Comparison of ENCODE assay signal across 10 cellular contexts in genomic region chr10:69464801-69465401, GRCh38. TPM values are rescaled to one million over a fixed set of nuclear protein-coding genes. Genes with fewer than 3 reads are reported as not detected.
DNase-seq lines count a peak whose midpoint lies in the region; ATAC-seq, FAIRE-seq and TF ChIP-seq lines count a peak whose summit lies in the region.
"Had no signal": no experiment of that assay in that cellular context is flagged by ENCODE, and none has a peak within 500 bp of the region (broad histone marks: within the 10 kb centered on the region; RNA-seq: fewer than 3 reads in every experiment).

No MANE protein-coding gene starts in this region.

- ATAC-seq in GM21619 (IDR thresholded peaks at IDR 0.05; ENCODE audit: unreplicated experiment) (peak; percentile 58), left lobe of liver (peak; percentile 66), WTC11 (no peak; the same call in 1 of the 2 replicates)
- ATAC-seq in stimulated activated naive CD8-positive, alpha-beta T cell treated with anti-CD3 and anti-CD28 coated beads, Interleukin-15, amount 100 ng/mL, for 72 hours: peak; percentile 67

- peak overlapping the region in 1 of 2 donors; percentile 13 for H3K27ac Mint-ChIP-seq in stimulated activated naive CD8-positive, alpha-beta T cell treated with anti-CD3 and anti-CD28 coated beads, Interleukin-15, amount 100 ng/mL, for 72 hours
- H3K27ac Mint-ChIP-seq in WTC11: no peak overlapping the region

- peak overlapping the region in 3 of 5 donors; percentile 43 to 69 (median 62) for H3K27ac ChIP-seq in adrenal gland

- no peak for TF ChIP-seq CTCF in adrenal gland (IDR thresholded peaks at IDR 0.05)
- no peak for TF ChIP-seq CTCF in WTC11 (IDR thresholded peaks at IDR 0.05)

- FAIRE-seq in urothelium cell line (lab: Jason Lieb, UNC): no peak

- no peaks in the 10 kb centered on the region for H3K27me3 Mint-ChIP-seq in stimulated activated naive CD8-positive, alpha-beta T cell treated with anti-CD3 and anti-CD28 coated beads, Interleukin-15, amount 100 ng/mL, for 72 hours
- H3K27me3 Mint-ChIP-seq in WTC11 (ENCODE audit: low read depth): no peaks in the 10 kb centered on the region
- H3K27me3 Mint-ChIP-seq: brain had no signal

- H3K4me1 Mint-ChIP-seq in stimulated activated naive CD8-positive, alpha-beta T cell treated with anti-CD3 and anti-CD28 coated beads, Interleukin-15, amount 100 ng/mL, for 72 hours: peaks cover 23% of the 10 kb centered on the region
- peaks cover 19% of the 10 kb centered on the region for H3K4me1 Mint-ChIP-seq in WTC11

- H3K9me3 Mint-ChIP-seq in stimulated activated naive CD8-positive, alpha-beta T cell treated with anti-CD3 and anti-CD28 coated beads, Interleukin-15, amount 100 ng/mL, for 72 hours: no peaks in the 10 kb centered on the region
- H3K9me3 Mint-ChIP-seq in WTC11: no peaks in the 10 kb centered on the region
- H3K9me3 Mint-ChIP-seq: brain had no signal

- H3K9me3 ChIP-seq in adrenal gland (replicated peaks in 1 of 3) (no peaks in the 10 kb centered on the region), MG63 (no peaks in the 10 kb centered on the region)

- intact Hi-C loops in adrenal gland (cut with DNase I): no loop called here

- peaks cover 5 to 30% of the 10 kb centered on the region in 2 donors for H3K4me1 ChIP-seq in adrenal gland (replicated peaks in 1 of 2)

- CTCF ChIA-PET in WTC11 (lab: Charles Lee): interaction anchor here (0.6 to 6.1 kb wide), 3 partner anchors 14 to 198 kb away, joined by 3 to 55 read pairs (median 4); partner anchors contain the start of gene TSPAN15

- H3K36me3 ChIP-seq in adrenal gland (replicated peaks in 1 of 2) (no peaks in the 10 kb centered on the region), MG63 (no peaks in the 10 kb centered on the region)

- no peak overlapping the region for H3K4me3 Mint-ChIP-seq in stimulated activated naive CD8-positive, alpha-beta T cell treated with anti-CD3 and anti-CD28 coated beads, Interleukin-15, amount 100 ng/mL, for 72 hours
- H3K4me3 Mint-ChIP-seq in WTC11: no peak overlapping the region
- H3K4me3 Mint-ChIP-seq: brain had no signal

- no peaks in the 10 kb centered on the region for H3K36me3 Mint-ChIP-seq in WTC11
- H3K36me3 Mint-ChIP-seq: brain had no signal

- POLR2A ChIA-PET in WTC11 (lab: Charles Lee): no interaction called here

- no peak for TF ChIP-seq POLR2A in adrenal gland (IDR thresholded peaks at IDR 0.05)

- 25 to 69% (median 68%) methylated on average over 1 to 2 of the region's 2 CpGs for WGBS in adrenal gland, 4 donors

- H3K4me3 ChIP-seq in adrenal gland: no peak overlapping the region
- no peak overlapping the region for H3K4me3 ChIP-seq in MG63

- H3K27me3 ChIP-seq in adrenal gland: no peaks in the 10 kb centered on the region
- no peaks in the 10 kb centered on the region for H3K27me3 ChIP-seq in MG63

- peak in 4 of 7 donors; percentile 33 to 62 (median 52) for DNase-seq in adrenal gland
- no peak for DNase-seq in left lobe of liver (ENCODE audit: low spot score)
- DNase-seq in stimulated activated naive CD8-positive, alpha-beta T cell treated with anti-CD3 and anti-CD28 coated beads, Interleukin-15, amount 100 ng/mL, for 72 hours: peak in 1 of 2 donors; percentile 2
- DNase-seq in MG63: no peak
- no peak for DNase-seq in WTC11 (ENCODE audit: low spot score)
- no peak for DNase-seq in urothelium cell line (ENCODE audit: low spot score)
- no peak for DNase-seq in epidermal melanocyte (ENCODE audit: insufficient read length, low spot score)
- DNase-seq: NCI-H1930 had no signal

TF ChIP-seq in WTC11, 78 proteins besides CTCF, POLR2A, EP300 and RAD21 (continues in another document):
- TF ChIP-seq CREM (CRISPR knock-in tag; IDR thresholded peaks at IDR 0.05) (no peak), ZMAT4 (CRISPR knock-in tag; IDR thresholded peaks at IDR 0.05) (no peak), ZNF219 (CRISPR knock-in tag; IDR thresholded peaks at IDR 0.05; ENCODE audit: borderline replicate concordance) (no peak), NR2C2 (CRISPR knock-in tag; IDR thresholded peaks at IDR 0.05) (no peak), E2F4 (CRISPR knock-in tag; IDR thresholded peaks at IDR 0.05; ENCODE audit: borderline replicate concordance, low read depth) (no peak), TCF7 (CRISPR knock-in tag; IDR thresholded peaks at IDR 0.05; ENCODE audit: low read depth) (no peak), ZNF423 (CRISPR knock-in tag; IDR thresholded peaks at IDR 0.05) (no peak), ZNF281 (CRISPR knock-in tag; IDR thresholded peaks at IDR 0.05) (no peak), HMGA2 (CRISPR knock-in tag; IDR thresholded peaks at IDR 0.05) (no peak), ZNF425 (CRISPR knock-in tag; conservative IDR thresholded peaks at IDR 0.05) (no peak), JUN (CRISPR knock-in tag; IDR thresholded peaks at IDR 0.05) (no peak), TP53 (CRISPR knock-in tag; IDR thresholded peaks at IDR 0.05) (no peak), ZNF671 (CRISPR knock-in tag; IDR thresholded peaks at IDR 0.05) (no peak), USF2 (CRISPR knock-in tag; IDR thresholded peaks at IDR 0.05) (no peak)

RNA-seq across cellular contexts. Expression of gene TSPAN15, which starts 13.6 kb away (rescaled TPM):
- 10 to 100 TPM in 6 of 8 donors, 1 to 10 TPM in 2; 6.9 to 13.6 (median 10.8) TPM for total RNA-seq in adrenal gland
- 10 to 100 TPM in 1 of 3 donors, 1 to 10 TPM in 2; 5.6 to 14.8 (median 8.6) TPM for polyA plus RNA-seq in adrenal gland
- 3.8 TPM for total RNA-seq in left lobe of liver
- 7.5 TPM in 2 replicates for total RNA-seq in MG63 (2014; rRNA removed; shearing (Covaris generic); ENCODE audit: low replicate concordance)
- 8.3 to 10.4 TPM (median 10.1 TPM) in 3 replicates for total RNA-seq in WTC11 (2021)

RNA-seq across cellular contexts. Expression of gene TACR2, which starts 48.2 kb away (rescaled TPM):
- total RNA-seq in adrenal gland: under 1 TPM in 6 of 8 donors, not detected in 2; 0.11 to 0.55 (median 0.35) TPM
- under 1 TPM in 2 of 3 donors, not detected in 1; 0.33 to 0.37 TPM for polyA plus RNA-seq in adrenal gland
- total RNA-seq in left lobe of liver: not detected
- not detected in 2 replicates for total RNA-seq in MG63 (2014; rRNA removed; shearing (Covaris generic); ENCODE audit: low replicate concordance)
- total RNA-seq in WTC11 (2021): 0.20 TPM in 1 of 3 replicates, not detected in the others

Comparison
In these comparisons a context has a peak if more than half of its experiments do, and no peak if none do; other contexts are left out.
1. DNase-seq: peak in adrenal gland (4 of 7); none in left lobe of liver (single experiment), MG63 (single experiment), WTC11 (single experiment), urothelium cell line (single experiment) and epidermal melanocyte (single experiment).